1 cellular context compared by ENCODE assay signal in the genomic region with DNA sequence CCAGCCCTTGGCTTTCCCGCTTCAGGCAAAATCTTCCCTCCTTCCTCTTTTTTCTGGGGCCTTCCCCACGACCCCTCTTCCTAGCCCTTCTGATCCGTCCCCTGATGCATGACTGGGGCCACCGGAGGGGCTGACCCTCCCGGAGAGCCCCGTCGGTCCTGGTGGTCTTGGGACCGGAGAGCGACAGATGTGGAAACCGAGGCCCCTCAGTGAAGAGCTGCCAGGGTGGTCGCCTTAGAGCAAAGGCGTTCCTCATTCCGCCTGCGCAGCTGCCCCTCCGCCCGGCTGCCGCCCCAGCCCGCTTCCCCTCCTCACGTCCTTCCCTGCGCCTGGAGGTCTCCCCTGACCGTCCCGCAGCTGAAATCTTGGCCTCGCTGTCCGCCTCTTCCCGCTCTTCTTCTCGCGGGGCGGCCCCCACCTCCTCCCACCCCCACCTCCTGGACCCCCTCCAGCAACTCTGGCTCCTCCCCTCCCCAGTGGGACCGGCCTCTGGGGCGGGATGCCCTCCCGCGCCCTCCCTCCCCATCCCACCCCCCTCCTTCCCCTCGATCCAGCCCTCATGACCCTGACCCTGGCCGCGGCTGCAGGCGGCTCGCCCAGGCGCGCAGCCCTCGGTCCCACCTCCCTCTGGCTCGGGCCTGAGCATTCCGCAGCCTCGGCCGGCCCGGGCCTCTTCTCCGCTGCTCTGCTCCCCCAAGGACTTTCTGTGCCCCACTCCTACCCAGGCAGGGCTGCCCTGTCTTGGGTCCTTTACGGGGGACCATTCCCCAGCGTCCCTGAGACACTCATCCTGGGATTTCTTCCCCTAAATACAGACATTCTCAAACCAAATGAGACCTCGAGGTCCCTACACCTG.
TF ChIP-seq lines count a peak whose summit lies in the region.

Gene RARRES2, minus strand, starts transcription at position 367 of the 856 bp plus-strand sequence. CDS start 1,020 bp downstream, outside the sequence.

TF ChIP-seq in HepG2, 621 proteins besides CTCF, POLR2A, EP300 and RAD21 (continued from another document and continues in another):
- no peak for TF ChIP-seq CBX2 (IDR thresholded peaks at IDR 0.05; ENCODE audit: low read depth, low read length)
- no peak for TF ChIP-seq CBX2 (CRISPR knock-in tag; IDR thresholded peaks at IDR 0.05; ENCODE audit: low read depth)
- peak; percentile 65 for TF ChIP-seq ZFY (CRISPR knock-in tag; IDR thresholded peaks at IDR 0.05)
- no peak for TF ChIP-seq TEAD2 (CRISPR knock-in tag; IDR thresholded peaks at IDR 0.05)
- no peak for TF ChIP-seq RARG (CRISPR knock-in tag; IDR thresholded peaks at IDR 0.05; ENCODE audit: low read depth)
- TF ChIP-seq MBNL3 (CRISPR knock-in tag; conservative IDR thresholded peaks at IDR 0.05) = no peak
- TF ChIP-seq ELF3 (CRISPR knock-in tag; IDR thresholded peaks at IDR 0.05) = no peak
- TF ChIP-seq, protein P1, sequence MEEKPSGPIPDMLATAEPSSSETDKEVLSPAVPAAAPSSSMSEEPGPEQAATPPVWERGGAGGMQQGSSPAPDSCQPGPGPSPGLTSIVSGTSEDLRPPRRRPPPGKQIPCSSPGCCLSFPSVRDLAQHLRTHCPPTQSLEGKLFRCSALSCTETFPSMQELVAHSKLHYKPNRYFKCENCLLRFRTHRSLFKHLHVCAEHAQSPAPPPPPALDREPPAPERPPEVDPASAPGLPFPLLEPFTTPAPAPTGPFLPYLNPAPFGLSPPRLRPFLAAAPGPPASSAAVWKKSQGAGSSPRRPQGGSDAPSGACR (CRISPR knock-in tag; IDR thresholded peaks at IDR 0.05) = no peak
- TF ChIP-seq ZXDC (CRISPR knock-in tag; IDR thresholded peaks at IDR 0.05) = no peak; the same call in 1 of the 2 replicates
- TF ChIP-seq CCAR2 (optimal IDR thresholded peaks at IDR 0.05; ENCODE audit: low read depth, low read length) = no peak
- TF ChIP-seq RARA (CRISPR knock-in tag; IDR thresholded peaks at IDR 0.05) = peak; percentile 55
- no peak for TF ChIP-seq THYN1 (CRISPR knock-in tag; IDR thresholded peaks at IDR 0.05; ENCODE audit: borderline replicate concordance, low read depth)
- TF ChIP-seq RFX5 (IDR thresholded peaks at IDR 0.05; ENCODE audit: low read depth, low read length) = no peak
- TF ChIP-seq SRSF9 (IDR thresholded peaks at IDR 0.05; ENCODE audit: borderline replicate concordance, insufficient read depth, low read depth, low read length, poor library complexity, severe bottlenecking) = no peak
- no peak for TF ChIP-seq FOXK2 (IDR thresholded peaks at IDR 0.05)
- TF ChIP-seq PLSCR1 (CRISPR knock-in tag; IDR thresholded peaks at IDR 0.05; ENCODE audit: borderline replicate concordance) = no peak
- TF ChIP-seq MYPOP (CRISPR knock-in tag; IDR thresholded peaks at IDR 0.05) = no peak
- no peak for TF ChIP-seq PHF5A (CRISPR knock-in tag; IDR thresholded peaks at IDR 0.05; ENCODE audit: low read depth, unreplicated experiment)
- TF ChIP-seq SMC3 (IDR thresholded peaks at IDR 0.05; ENCODE audit: low read length) = no peak
- TF ChIP-seq ZFP41 (CRISPR knock-in tag; IDR thresholded peaks at IDR 0.05; ENCODE audit: borderline replicate concordance) = no peak
- TF ChIP-seq ZFP62 (CRISPR knock-in tag; IDR thresholded peaks at IDR 0.05) = no peak
- no peak for TF ChIP-seq MBD4 (IDR thresholded peaks at IDR 0.05; ENCODE audit: borderline replicate concordance, low read length)
- no peak for TF ChIP-seq PAWR (CRISPR knock-in tag; IDR thresholded peaks at IDR 0.05; ENCODE audit: borderline replicate concordance)
- TF ChIP-seq PCBP2 (optimal IDR thresholded peaks at IDR 0.05; ENCODE audit: low read depth, low read length, poor library complexity, severe bottlenecking) = no peak
- no peak for TF ChIP-seq ZNF207 (IDR thresholded peaks at IDR 0.05; ENCODE audit: borderline replicate concordance)
- TF ChIP-seq MEIS2 (CRISPR knock-in tag; IDR thresholded peaks at IDR 0.05) = no peak
- TF ChIP-seq, protein P2, sequence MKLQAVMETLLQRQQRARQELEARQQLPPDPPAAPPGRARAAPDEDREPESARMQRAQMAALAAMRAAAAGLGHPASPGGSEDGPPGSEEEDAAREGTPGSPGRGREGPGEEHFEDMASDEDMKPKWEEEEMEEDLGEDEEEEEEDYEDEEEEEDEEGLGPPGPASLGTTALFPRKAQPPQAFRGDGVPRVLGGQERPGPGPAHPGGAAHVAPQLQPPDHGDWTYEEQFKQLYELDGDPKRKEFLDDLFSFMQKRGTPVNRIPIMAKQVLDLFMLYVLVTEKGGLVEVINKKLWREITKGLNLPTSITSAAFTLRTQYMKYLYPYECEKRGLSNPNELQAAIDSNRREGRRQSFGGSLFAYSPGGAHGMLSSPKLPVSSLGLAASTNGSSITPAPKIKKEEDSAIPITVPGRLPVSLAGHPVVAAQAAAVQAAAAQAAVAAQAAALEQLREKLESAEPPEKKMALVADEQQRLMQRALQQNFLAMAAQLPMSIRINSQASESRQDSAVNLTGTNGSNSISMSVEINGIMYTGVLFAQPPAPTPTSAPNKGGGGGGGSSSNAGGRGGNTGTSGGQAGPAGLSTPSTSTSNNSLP (IDR thresholded peaks at IDR 0.05; ENCODE audit: low read depth, low read length) = no peak
- 0 out of 2 replicates have a peak, but pooled peaks have one; percentile 8 for TF ChIP-seq NR2C2 (CRISPR knock-in tag; IDR thresholded peaks at IDR 0.05; ENCODE audit: borderline replicate concordance)
- TF ChIP-seq MYNN (CRISPR knock-in tag; IDR thresholded peaks at IDR 0.05; ENCODE audit: low read depth) = 0 out of 2 replicates have a peak, but pooled peaks have one; percentile 11
- TF ChIP-seq YEATS4 (CRISPR knock-in tag; IDR thresholded peaks at IDR 0.05; ENCODE audit: borderline replicate concordance) = 0 out of 2 replicates have a peak, but pooled peaks have one; percentile 42
- no peak for TF ChIP-seq FOXP1 (IDR thresholded peaks at IDR 0.05)
- no peak for TF ChIP-seq FOXP1 (CRISPR knock-in tag; IDR thresholded peaks at IDR 0.05)
- no peak for TF ChIP-seq DMTF1 (CRISPR knock-in tag; IDR thresholded peaks at IDR 0.05)
- no peak for TF ChIP-seq MTF2 (CRISPR knock-in tag; IDR thresholded peaks at IDR 0.05; ENCODE audit: borderline replicate concordance)
- no peak; the same call in 1 of the 2 replicates for TF ChIP-seq DMAP1 (CRISPR knock-in tag; IDR thresholded peaks at IDR 0.05)
- no peak for TF ChIP-seq FOXO1 (CRISPR knock-in tag; IDR thresholded peaks at IDR 0.05)
- TF ChIP-seq, protein P3, sequence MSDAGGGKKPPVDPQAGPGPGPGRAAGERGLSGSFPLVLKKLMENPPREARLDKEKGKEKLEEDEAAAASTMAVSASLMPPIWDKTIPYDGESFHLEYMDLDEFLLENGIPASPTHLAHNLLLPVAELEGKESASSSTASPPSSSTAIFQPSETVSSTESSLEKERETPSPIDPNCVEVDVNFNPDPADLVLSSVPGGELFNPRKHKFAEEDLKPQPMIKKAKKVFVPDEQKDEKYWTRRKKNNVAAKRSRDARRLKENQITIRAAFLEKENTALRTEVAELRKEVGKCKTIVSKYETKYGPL (CRISPR knock-in tag; IDR thresholded peaks at IDR 0.05) = no peak
- TF ChIP-seq CHCHD3 (CRISPR knock-in tag; IDR thresholded peaks at IDR 0.05) = no peak
- TF ChIP-seq TGIF2 (CRISPR knock-in tag; IDR thresholded peaks at IDR 0.05) = no peak
- no peak for TF ChIP-seq LCORL (IDR thresholded peaks at IDR 0.05)
- no peak for TF ChIP-seq LCORL (CRISPR knock-in tag; IDR thresholded peaks at IDR 0.05)
- TF ChIP-seq ZNF44 (CRISPR knock-in tag; IDR thresholded peaks at IDR 0.05) = no peak
- 0 out of 2 replicates have a peak, but pooled peaks have one; percentile 51 for TF ChIP-seq SP5 (CRISPR knock-in tag; IDR thresholded peaks at IDR 0.05; ENCODE audit: borderline replicate concordance, low read depth)
- TF ChIP-seq TOE1 (CRISPR knock-in tag; IDR thresholded peaks at IDR 0.05) = no peak
- no peak for TF ChIP-seq ZNF674 (CRISPR knock-in tag; IDR thresholded peaks at IDR 0.05; ENCODE audit: low read depth)
- no peak for TF ChIP-seq ZNF781 (CRISPR knock-in tag; IDR thresholded peaks at IDR 0.05; ENCODE audit: borderline replicate concordance, not compliant biosample characterization)
- TF ChIP-seq TCF12 (IDR thresholded peaks at IDR 0.05) = no peak
- TF ChIP-seq TCF12 (CRISPR knock-in tag; IDR thresholded peaks at IDR 0.05) = no peak
- 0 out of 2 replicates have a peak, but pooled peaks have one; percentile 4 for TF ChIP-seq RXRB (CRISPR knock-in tag; IDR thresholded peaks at IDR 0.05; ENCODE audit: borderline replicate concordance)
- TF ChIP-seq, protein P4, sequence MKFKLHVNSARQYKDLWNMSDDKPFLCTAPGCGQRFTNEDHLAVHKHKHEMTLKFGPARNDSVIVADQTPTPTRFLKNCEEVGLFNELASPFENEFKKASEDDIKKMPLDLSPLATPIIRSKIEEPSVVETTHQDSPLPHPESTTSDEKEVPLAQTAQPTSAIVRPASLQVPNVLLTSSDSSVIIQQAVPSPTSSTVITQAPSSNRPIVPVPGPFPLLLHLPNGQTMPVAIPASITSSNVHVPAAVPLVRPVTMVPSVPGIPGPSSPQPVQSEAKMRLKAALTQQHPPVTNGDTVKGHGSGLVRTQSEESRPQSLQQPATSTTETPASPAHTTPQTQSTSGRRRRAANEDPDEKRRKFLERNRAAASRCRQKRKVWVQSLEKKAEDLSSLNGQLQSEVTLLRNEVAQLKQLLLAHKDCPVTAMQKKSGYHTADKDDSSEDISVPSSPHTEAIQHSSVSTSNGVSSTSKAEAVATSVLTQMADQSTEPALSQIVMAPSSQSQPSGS (CRISPR knock-in tag; IDR thresholded peaks at IDR 0.05) = no peak
- no peak for TF ChIP-seq XBP1 (CRISPR knock-in tag; IDR thresholded peaks at IDR 0.05)
- 0 out of 2 replicates have a peak, but pooled peaks have one; percentile 25 for TF ChIP-seq KAT7 (CRISPR knock-in tag; IDR thresholded peaks at IDR 0.05; ENCODE audit: borderline replicate concordance)
- TF ChIP-seq NCOA5 (CRISPR knock-in tag; IDR thresholded peaks at IDR 0.05) = no peak
- no peak for TF ChIP-seq ZFP82 (CRISPR knock-in tag; IDR thresholded peaks at IDR 0.05; ENCODE audit: borderline replicate concordance)
- 0 out of 2 replicates have a peak, but pooled peaks have one; percentile 36 for TF ChIP-seq THRA (CRISPR knock-in tag; IDR thresholded peaks at IDR 0.05; ENCODE audit: borderline replicate concordance)
